ENCODE assay signal across 1 cellular context in the genomic region with DNA sequence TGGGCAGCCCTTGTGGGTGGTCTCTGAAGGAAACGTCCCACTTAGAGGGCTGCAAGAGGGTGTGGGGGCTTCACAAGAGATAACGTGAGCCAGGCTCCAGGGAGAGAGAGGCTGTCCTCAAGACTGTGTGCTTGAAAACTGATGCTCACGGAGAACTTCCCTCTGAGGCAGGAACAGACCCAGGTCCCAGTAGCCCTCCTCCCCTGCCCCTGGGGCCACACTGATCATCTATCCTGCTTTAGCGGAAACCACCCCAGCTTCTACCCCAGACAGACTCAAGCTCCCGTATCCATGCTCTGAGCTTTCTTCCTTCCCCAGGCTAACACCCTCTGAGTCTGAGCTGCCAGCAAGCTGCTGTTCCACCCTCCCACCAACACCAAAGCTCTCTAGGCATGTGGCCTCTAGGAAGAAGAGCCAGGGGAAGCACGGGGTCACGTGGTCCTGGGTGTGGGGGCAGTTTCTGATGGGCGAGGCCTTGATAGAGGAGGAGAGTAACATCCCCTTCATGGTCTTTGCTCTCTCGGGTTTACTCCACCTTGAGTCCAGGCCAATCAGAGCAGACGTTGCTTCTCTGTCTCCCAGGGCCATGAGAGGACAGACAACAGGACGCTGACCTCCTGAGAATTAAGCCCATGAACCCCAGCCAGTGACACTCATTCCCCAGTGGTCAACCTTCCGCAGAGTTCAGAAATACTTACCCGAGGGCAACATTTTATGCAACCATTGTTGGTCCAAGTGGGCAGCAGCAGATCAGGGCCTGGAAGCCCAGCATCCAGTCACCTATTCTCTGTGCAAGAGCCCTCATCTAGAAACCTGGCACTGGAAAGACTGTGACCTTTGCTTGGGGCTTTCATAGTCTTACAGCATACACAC.
TF ChIP-seq lines count a peak whose summit lies in the region.

No MANE protein-coding gene starts in this region.

TF ChIP-seq in SK-N-SH, 30 proteins besides CTCF, POLR2A, EP300 and RAD21 (continued from another document):
- TF ChIP-seq TAF1 (IDR thresholded peaks at IDR 0.05; ENCODE audit: borderline replicate concordance, low read depth, low read length): peak; percentile 35; the same call in 1 of the 2 replicates
- TF ChIP-seq TEAD4 (IDR thresholded peaks at IDR 0.05; ENCODE audit: borderline replicate concordance, insufficient read depth): no peak
- TF ChIP-seq EZH2phosphoT487 (IDR thresholded peaks at IDR 0.05; ENCODE audit: borderline replicate concordance, low read depth): no peak
- TF ChIP-seq, protein P1, sequence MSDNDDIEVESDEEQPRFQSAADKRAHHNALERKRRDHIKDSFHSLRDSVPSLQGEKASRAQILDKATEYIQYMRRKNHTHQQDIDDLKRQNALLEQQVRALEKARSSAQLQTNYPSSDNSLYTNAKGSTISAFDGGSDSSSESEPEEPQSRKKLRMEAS (IDR thresholded peaks at IDR 0.05; ENCODE audit: low read depth): peak; percentile 66; the same call in 1 of the 2 replicates
- TF ChIP-seq MEF2A (IDR thresholded peaks at IDR 0.05; ENCODE audit: borderline replicate concordance, low read depth): no peak
- TF ChIP-seq SIN3A (IDR thresholded peaks at IDR 0.05; ENCODE audit: borderline replicate concordance, low read depth, low read length): no peak
- TF ChIP-seq CHD2 (IDR thresholded peaks at IDR 0.05; ENCODE audit: low read length, partially characterized antibody): no peak
- TF ChIP-seq FOXM1 (IDR thresholded peaks at IDR 0.05; ENCODE audit: low read depth): no peak
- TF ChIP-seq FOXJ3 (CRISPR knock-in tag; IDR thresholded peaks at IDR 0.05): no peak; the same call in 1 of the 2 replicates
- no peak for TF ChIP-seq RXRA (IDR thresholded peaks at IDR 0.05; ENCODE audit: borderline replicate concordance, low read depth)
- peak; percentile 65; the same call in 1 of the 2 replicates for TF ChIP-seq MXI1 (IDR thresholded peaks at IDR 0.05; ENCODE audit: low read depth, low read length)
- TF ChIP-seq, protein P2, sequence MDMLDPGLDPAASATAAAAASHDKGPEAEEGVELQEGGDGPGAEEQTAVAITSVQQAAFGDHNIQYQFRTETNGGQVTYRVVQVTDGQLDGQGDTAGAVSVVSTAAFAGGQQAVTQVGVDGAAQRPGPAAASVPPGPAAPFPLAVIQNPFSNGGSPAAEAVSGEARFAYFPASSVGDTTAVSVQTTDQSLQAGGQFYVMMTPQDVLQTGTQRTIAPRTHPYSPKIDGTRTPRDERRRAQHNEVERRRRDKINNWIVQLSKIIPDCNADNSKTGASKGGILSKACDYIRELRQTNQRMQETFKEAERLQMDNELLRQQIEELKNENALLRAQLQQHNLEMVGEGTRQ (IDR thresholded peaks at IDR 0.05; ENCODE audit: borderline replicate concordance, low read depth, low read length): peak; percentile 44; the same call in 1 of the 2 replicates
- TF ChIP-seq, protein P3, sequence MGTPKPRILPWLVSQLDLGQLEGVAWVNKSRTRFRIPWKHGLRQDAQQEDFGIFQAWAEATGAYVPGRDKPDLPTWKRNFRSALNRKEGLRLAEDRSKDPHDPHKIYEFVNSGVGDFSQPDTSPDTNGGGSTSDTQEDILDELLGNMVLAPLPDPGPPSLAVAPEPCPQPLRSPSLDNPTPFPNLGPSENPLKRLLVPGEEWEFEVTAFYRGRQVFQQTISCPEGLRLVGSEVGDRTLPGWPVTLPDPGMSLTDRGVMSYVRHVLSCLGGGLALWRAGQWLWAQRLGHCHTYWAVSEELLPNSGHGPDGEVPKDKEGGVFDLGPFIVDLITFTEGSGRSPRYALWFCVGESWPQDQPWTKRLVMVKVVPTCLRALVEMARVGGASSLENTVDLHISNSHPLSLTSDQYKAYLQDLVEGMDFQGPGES (IDR thresholded peaks at IDR 0.05; ENCODE audit: low read depth, low read length): no peak
- TF ChIP-seq ELF1 (IDR thresholded peaks at IDR 0.05): no peak
- no peak for TF ChIP-seq RFX5 (IDR thresholded peaks at IDR 0.05; ENCODE audit: low read length)
- no peak for TF ChIP-seq NFIC (IDR thresholded peaks at IDR 0.05; ENCODE audit: borderline replicate concordance)
- TF ChIP-seq TCF12 (IDR thresholded peaks at IDR 0.05): no peak
- TF ChIP-seq, protein P4, sequence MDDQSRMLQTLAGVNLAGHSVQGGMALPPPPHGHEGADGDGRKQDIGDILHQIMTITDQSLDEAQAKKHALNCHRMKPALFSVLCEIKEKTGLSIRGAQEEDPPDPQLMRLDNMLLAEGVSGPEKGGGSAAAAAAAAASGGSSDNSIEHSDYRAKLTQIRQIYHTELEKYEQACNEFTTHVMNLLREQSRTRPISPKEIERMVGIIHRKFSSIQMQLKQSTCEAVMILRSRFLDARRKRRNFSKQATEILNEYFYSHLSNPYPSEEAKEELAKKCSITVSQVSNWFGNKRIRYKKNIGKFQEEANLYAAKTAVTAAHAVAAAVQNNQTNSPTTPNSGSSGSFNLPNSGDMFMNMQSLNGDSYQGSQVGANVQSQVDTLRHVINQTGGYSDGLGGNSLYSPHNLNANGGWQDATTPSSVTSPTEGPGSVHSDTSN (IDR thresholded peaks at IDR 0.05): no peak
- no peak for TF ChIP-seq YY1 (IDR thresholded peaks at IDR 0.05; ENCODE audit: low read depth)
- no peak for TF ChIP-seq RCOR1 (IDR thresholded peaks at IDR 0.05; ENCODE audit: low read length)
- TF ChIP-seq JUND (IDR thresholded peaks at IDR 0.05): no peak
- no peak for TF ChIP-seq SMC3 (IDR thresholded peaks at IDR 0.05; ENCODE audit: low read depth, low read length)
- no peak for TF ChIP-seq GABPA (IDR thresholded peaks at IDR 0.05; ENCODE audit: low read depth)
